In genomic region chr1:26993237-26994019, GRCh38 we compare ENCODE assay signal across 8 cellular contexts. TPM values are rescaled to one million over a fixed set of nuclear protein-coding genes. Genes with fewer than 3 reads are reported as not detected.
DNase-seq lines count a peak whose midpoint lies in the region; ATAC-seq, FAIRE-seq and TF ChIP-seq lines count a peak whose summit lies in the region.

Gene TRNP1 (plus strand): TSS chr1:26993692. CDS start chr1:26993787, 95 bp downstream.

- H3K4me1 Mint-ChIP-seq in central memory CD8-positive, alpha-beta T cell: peaks cover 12% of the 10 kb centered on the region

- H3K4me1 ChIP-seq in kidney (ENCODE audit: control insufficient read depth in 1 of 2, insufficient read depth in 1 of 2, low read depth in 1 of 2, low read length in 2 of 2): peaks cover 4 to 12% of the 10 kb centered on the region in 2 donors

- peak within 1 kb of the TSS; percentile 32 to 68 for H3K9ac ChIP-seq in kidney (ENCODE audit: low read length in 2 of 2)

- ATAC-seq in GM21528 (IDR thresholded peaks at IDR 0.05; ENCODE audit: low FRiP score, unreplicated experiment) (peak; percentile 47), GM21786 (IDR thresholded peaks at IDR 0.05; ENCODE audit: unreplicated experiment) (no peak)
- ATAC-seq in central memory CD8-positive, alpha-beta T cell (replicated peaks; ENCODE audit: extremely low read depth, poor library complexity, severe bottlenecking): peak; percentile 53

- peaks cover 72% of the 10 kb centered on the region for H3K27me3 Mint-ChIP-seq in central memory CD8-positive, alpha-beta T cell

- FAIRE-seq in kidney (lab: Jason Lieb, UNC): no peak

- H3K27ac ChIP-seq in kidney (ENCODE audit: low read depth in 2 of 2, low read length in 2 of 2): peak within 1 kb of the TSS; percentile 63 to 64

- no peak for TF ChIP-seq CTCF in kidney (IDR thresholded peaks at IDR 0.05; ENCODE audit: borderline replicate concordance, extremely low read depth, insufficient read depth)

- no peaks in the 10 kb centered on the region for H3K36me3 ChIP-seq in kidney (ENCODE audit: control insufficient read depth in 1 of 2, insufficient read depth in 2 of 2, low read length in 2 of 2)

- peak in 10 of 14 donors; percentile 12 to 83 (median 30) for DNase-seq in C1 segment of cervical spinal cord (lab: John Stamatoyannopoulos, UW)
- peak; percentile 67 to 72 for DNase-seq in NCI-H1930 (lab: John Stamatoyannopoulos, UW)
- peak; percentile 55 for DNase-seq in activated CD4-positive, alpha-beta T cell treated with anti-CD3 and anti-CD28 coated beads for 1 hour
- DNase-seq in central memory CD8-positive, alpha-beta T cell (ENCODE audit: low spot score in 2 of 2): peak; percentile 34 to 37
- DNase-seq in kidney: peak; percentile 93
- peak; percentile 83 for DNase-seq in stimulated activated CD4-positive, alpha-beta T cell treated with anti-CD3 and anti-CD28 coated beads, Interleukin-15, amount 100 ng/mL, for 24 hours

- peak within 1 kb of the TSS; percentile 45 to 54 for H3K4me3 ChIP-seq in kidney (ENCODE audit: low read length in 2 of 2)

- no peaks in the 10 kb centered on the region for H3K9me3 Mint-ChIP-seq in central memory CD8-positive, alpha-beta T cell

- H3K27ac Mint-ChIP-seq in central memory CD8-positive, alpha-beta T cell (ENCODE audit: low read depth): no peak within 1 kb of the TSS

- H3K9me3 ChIP-seq in kidney (ENCODE audit: control insufficient read depth in 1 of 2, low read length in 2 of 2): no peaks in the 10 kb centered on the region

- intact Hi-C loops in kidney (cut with DNase I): no loop called here

- peaks cover 1% of the 10 kb centered on the region for H3K36me3 Mint-ChIP-seq in central memory CD8-positive, alpha-beta T cell (ENCODE audit: insufficient read depth)

- H3K4me3 Mint-ChIP-seq in central memory CD8-positive, alpha-beta T cell: peak within 1 kb of the TSS; percentile 75

RNA-seq across cellular contexts. Expression of gene TRNP1, which starts in this region (rescaled TPM):
- 38.3 TPM for total RNA-seq in kidney
- 33.0 TPM for polyA plus RNA-seq in kidney (ENCODE audit: insufficient read depth, low read depth, low replicate concordance)

Comparison
In these comparisons a context has a peak if more than half of its experiments do, and no peak if none do; other contexts are left out.
1. DNase-seq: peak in every context shown above with its lines; median percentile 93 in kidney; 83 in stimulated activated CD4-positive, alpha-beta T cell treated with anti-CD3 and anti-CD28 coated beads, Interleukin-15, amount 100 ng/mL, for 24 hours; 70 in NCI-H1930; 55 in activated CD4-positive, alpha-beta T cell treated with anti-CD3 and anti-CD28 coated beads for 1 hour; 36 in central memory CD8-positive, alpha-beta T cell; 30 in C1 segment of cervical spinal cord.